10 cellular contexts compared by ENCODE assay signal in genomic region chr2:144507441-144508161, GRCh38. TPM values are rescaled to one million over a fixed set of nuclear protein-coding genes. Genes with fewer than 3 reads are reported as not detected.
DNase-seq lines count a peak whose midpoint lies in the region; ATAC-seq and TF ChIP-seq lines count a peak whose summit lies in the region.
"Had no signal": no experiment of that assay in that cellular context is flagged by ENCODE, and none has a peak within 500 bp of the region (broad histone marks: within the 10 kb centered on the region; RNA-seq: fewer than 3 reads in every experiment).

No MANE protein-coding gene starts in this region.

- no peak overlapping the region for H3K4me3 ChIP-seq in CD8-positive, alpha-beta T cell (ENCODE audit: low read depth, low read length)
- peak overlapping the region; percentile 92 for H3K4me3 ChIP-seq in SK-N-MC
- H3K4me3 ChIP-seq in fibroblast of the aortic adventitia (ENCODE audit: low read depth, low read length) = peak overlapping the region; percentile 28
- H3K4me3 ChIP-seq in sigmoid colon = peak overlapping the region in 1 of 4 donors; percentile 0

- H3K27me3 Mint-ChIP-seq in CD8-positive, alpha-beta T cell (ENCODE audit: low read depth) = no peaks in the 10 kb centered on the region

- no peaks in the 10 kb centered on the region for H3K9me3 Mint-ChIP-seq in CD8-positive, alpha-beta T cell

- no peak overlapping the region for H3K4me3 Mint-ChIP-seq in CD8-positive, alpha-beta T cell

- peak overlapping the region; percentile 58 for H3K27ac Mint-ChIP-seq in CD8-positive, alpha-beta T cell

- peaks cover 40% of the 10 kb centered on the region for H3K4me1 ChIP-seq in CD8-positive, alpha-beta T cell (ENCODE audit: insufficient read depth, low read length)
- peaks cover 0 to 22% (median 6%) of the 10 kb centered on the region in 4 donors for H3K4me1 ChIP-seq in sigmoid colon

- H3K36me3 ChIP-seq in CD8-positive, alpha-beta T cell (ENCODE audit: insufficient read depth, low read length) = no peaks in the 10 kb centered on the region
- H3K36me3 ChIP-seq in SK-N-MC (ENCODE audit: insufficient read depth, low read length) (peaks cover 82% of the 10 kb centered on the region), sigmoid colon (no peaks in the 10 kb centered on the region)

- TF ChIP-seq CTCF in CD8-positive, alpha-beta T cell (IDR thresholded peaks at IDR 0.05) = no peak
- TF ChIP-seq CTCF in fibroblast of the aortic adventitia (IDR thresholded peaks at IDR 0.05; ENCODE audit: insufficient read depth, low read length) = no peak
- TF ChIP-seq CTCF in sigmoid colon (IDR thresholded peaks at IDR 0.05) = no peak

- 38 to 39% methylated on average over 5 of the region's 5 CpGs for WGBS in sigmoid colon, 2 donors

- no peaks in the 10 kb centered on the region for H3K36me3 Mint-ChIP-seq in CD8-positive, alpha-beta T cell

- POLR2A ChIA-PET in CD8-positive, alpha-beta T cell (lab: Charles Lee) = no interaction called here

- peaks cover 36% of the 10 kb centered on the region for H3K4me1 Mint-ChIP-seq in CD8-positive, alpha-beta T cell (ENCODE audit: low read depth)

- intact Hi-C loops in CD8-positive, alpha-beta T cell (cut with DNase I, micrococcal nuclease) = no loop called here
- intact Hi-C loops in sigmoid colon (cut with DNase I) = loop anchor here (10.0 kb wide), 1 partner anchor 1073 kb away; no protein-coding TSS in a partner anchor

- CTCF ChIA-PET in CD8-positive, alpha-beta T cell (lab: Charles Lee) = interaction anchor here (1.0 kb wide), 1 partner anchor 10 kb away, joined by 3 read pairs; no protein-coding TSS in a partner anchor

- no peaks in the 10 kb centered on the region for H3K27me3 ChIP-seq in CD8-positive, alpha-beta T cell (ENCODE audit: insufficient read depth, low read length)
- no peaks in the 10 kb centered on the region for H3K27me3 ChIP-seq in sigmoid colon

- DNase-seq in CD8-positive, alpha-beta T cell = no peak
- no peak for DNase-seq in SK-N-MC (ENCODE audit: low read depth, low spot score)
- DNase-seq in fibroblast of the aortic adventitia (ENCODE audit: low read depth) = peak; percentile 39
- DNase-seq in sigmoid colon = no peak
- no peak for DNase-seq in HK-2 (ENCODE audit: unreplicated experiment)
- DNase-seq in activated effector memory CD4-positive, alpha-beta T cell treated with anti-CD3 and anti-CD28 coated beads, Interleukin-2, amount 50 U/mL, for 16 hours = no peak
- DNase-seq in activated CD4-positive, alpha-beta T cell treated with anti-CD3 and anti-CD28 coated beads for 4 hours = no peak
- DNase-seq: DND-41; stimulated activated CD8-positive, alpha-beta memory T cell treated with anti-CD3 and anti-CD28 coated beads, Interleukin-4, amount 100 ng/mL, for 48 hours had no signal

- no peak for ATAC-seq in CD8-positive, alpha-beta T cell
- no peak for ATAC-seq in HG03571 (IDR thresholded peaks at IDR 0.05; ENCODE audit: unreplicated experiment)

- no peak for TF ChIP-seq EP300 in sigmoid colon (IDR thresholded peaks at IDR 0.05)

- H3K9ac ChIP-seq in SK-N-MC (ENCODE audit: insufficient read length) = peak overlapping the region; percentile 61

- no peaks in the 10 kb centered on the region for H3K9me3 ChIP-seq in CD8-positive, alpha-beta T cell (ENCODE audit: low read length)
- H3K9me3 ChIP-seq in SK-N-MC (ENCODE audit: low read depth, low read length) (no peaks in the 10 kb centered on the region), sigmoid colon (no peaks in the 10 kb centered on the region)

- H3K27ac ChIP-seq in CD8-positive, alpha-beta T cell (ENCODE audit: low read depth, low read length) = peak overlapping the region; percentile 43
- H3K27ac ChIP-seq in SK-N-MC (peak overlapping the region; percentile 99), sigmoid colon (peak overlapping the region; percentile 81 to 86 (median 86))

- TF ChIP-seq POLR2A in sigmoid colon (IDR thresholded peaks at IDR 0.05) = no peak

RNA-seq across cellular contexts. Expression of gene ZEB2, which starts 12.3 kb away (rescaled TPM):
- total RNA-seq in CD8-positive, alpha-beta T cell = 10 to 100 TPM; 73.0 to 76.7 TPM
- 104 and 129 TPM in 2 replicates for total RNA-seq in fibroblast of the aortic adventitia (ENCODE audit: low replicate concordance)
- total RNA-seq in sigmoid colon = 10 to 100 TPM; 51.0 to 70.6 (median 61.3) TPM
- polyA plus RNA-seq in sigmoid colon = 10 to 100 TPM in 2 of 3 donors, 1 to 10 TPM in 1; 8.1 to 19.8 (median 17.6) TPM

Comparison
In these comparisons a context has a peak if more than half of its experiments do, and no peak if none do; other contexts are left out.
1. H3K27ac ChIP-seq: peak in every context shown above with its lines; median percentile 99 in SK-N-MC; 86 in sigmoid colon; 43 in CD8-positive, alpha-beta T cell.